Comparison of ENCODE assay signal across 8 cellular contexts in the genomic region with DNA sequence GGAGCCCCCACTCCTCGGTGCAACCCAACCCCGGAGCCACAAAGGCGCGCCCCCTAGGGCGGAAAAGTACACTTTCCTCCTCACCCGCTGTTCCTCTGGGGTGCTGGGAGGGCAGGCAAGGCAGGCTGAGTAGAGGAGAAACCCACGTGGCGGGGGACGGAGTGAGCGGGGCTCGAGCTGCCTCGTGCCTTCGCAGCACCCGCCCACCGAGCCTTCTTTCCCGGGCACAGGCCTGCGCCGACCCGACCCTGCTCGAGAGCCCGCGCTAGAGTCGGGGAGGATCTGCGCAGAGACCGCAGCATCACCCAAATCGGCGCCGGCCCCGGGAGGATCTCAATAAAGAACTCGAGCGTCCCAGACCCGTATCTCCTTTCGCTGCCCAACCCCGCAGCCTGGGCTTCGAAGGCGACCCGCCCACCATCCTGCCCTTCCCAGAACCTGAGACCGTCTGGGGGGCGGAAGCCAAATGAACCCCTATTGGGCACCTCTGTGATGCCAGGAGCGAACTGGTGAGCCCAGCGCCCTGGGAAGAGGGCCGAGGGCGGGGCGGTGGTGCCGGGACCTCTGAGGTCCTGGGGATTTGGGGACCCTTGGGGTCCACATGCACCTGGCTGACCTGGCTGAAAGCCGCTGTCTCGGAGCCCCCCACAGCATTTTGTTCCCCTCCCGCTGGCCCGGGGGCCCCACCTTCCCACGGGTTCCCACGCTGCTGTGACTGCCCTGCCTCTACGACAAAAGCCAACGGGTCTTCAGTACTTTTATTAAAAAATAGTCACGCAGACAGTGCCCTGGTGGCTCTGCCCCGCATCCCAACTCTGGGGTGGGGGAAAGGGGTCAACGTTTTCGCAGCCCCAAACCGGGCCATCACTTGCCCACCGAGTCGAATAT. TPM values are rescaled to one million over a fixed set of nuclear protein-coding genes. Genes with fewer than 3 reads are reported as not detected.
A peak's percentile ranks its signal among the peaks of the same experiment; 100 is the strongest.
DNase-seq lines count a peak whose midpoint lies in the region; ATAC-seq and TF ChIP-seq lines count a peak whose summit lies in the region.

No MANE protein-coding gene starts in this region.

- peak overlapping the region; percentile 34 for H3K4me3 ChIP-seq in A673 (ENCODE audit: low read depth, low read length, poor library complexity, severe bottlenecking)
- H3K4me3 ChIP-seq in HUES48 (ENCODE audit: low read depth, low read length), result peak overlapping the region; percentile 53
- H3K4me3 ChIP-seq in lower lobe of right lung, result peak overlapping the region; percentile 23
- no peak overlapping the region for H3K4me3 ChIP-seq in smooth muscle cell

- peaks cover 23% of the 10 kb centered on the region for H3K36me3 Mint-ChIP-seq in activated naive CD4-positive, alpha-beta T cell treated with anti-CD3 and anti-CD28 coated beads for 36 hours (ENCODE audit: low read depth)

- no peaks in the 10 kb centered on the region for H3K36me3 ChIP-seq in A673 (ENCODE audit: insufficient read depth, low read length, poor library complexity, severe bottlenecking)
- no peaks in the 10 kb centered on the region for H3K36me3 ChIP-seq in HUES48 (ENCODE audit: control insufficient read depth, insufficient read depth, low read length)
- H3K36me3 ChIP-seq in lower lobe of right lung, result peaks cover 18% of the 10 kb centered on the region
- H3K36me3 ChIP-seq in smooth muscle cell (ENCODE audit: low read depth), result no peaks in the 10 kb centered on the region

- POLR2A ChIA-PET in A673 (lab: Charles Lee; ENCODE audit: low non-redundant PET), result no interaction called here

- peaks cover 12% of the 10 kb centered on the region for H3K4me1 Mint-ChIP-seq in activated naive CD4-positive, alpha-beta T cell treated with anti-CD3 and anti-CD28 coated beads for 36 hours (ENCODE audit: low read depth)

- peaks cover 23% of the 10 kb centered on the region for H3K27me3 ChIP-seq in A673 (replicated peaks; ENCODE audit: insufficient read depth, low read depth, low read length, poor library complexity)
- peaks cover 52% of the 10 kb centered on the region for H3K27me3 ChIP-seq in HUES48 (ENCODE audit: control insufficient read depth, insufficient read depth, low read length)
- H3K27me3 ChIP-seq in lower lobe of right lung (ENCODE audit: low read depth), result peaks cover 42% of the 10 kb centered on the region
- H3K27me3 ChIP-seq in smooth muscle cell (ENCODE audit: low read depth), result peaks cover 48% of the 10 kb centered on the region

- BruUV-seq in A673 (replicated peaks; lab: Mats Ljungman, UMichigan), result no TSS peak

- WGBS in smooth muscle cell (ENCODE audit: low lambda C conversion rate), result 23% methylated on average over 59 of the region's 60 CpGs

- TF ChIP-seq CTCF in A673 (conservative IDR thresholded peaks at IDR 0.05; ENCODE audit: low read depth, low read length) (peak; percentile 33; the same call in 1 of the 2 replicates), lower lobe of right lung (IDR thresholded peaks at IDR 0.05) (no peak), smooth muscle cell (IDR thresholded peaks at IDR 0.05; ENCODE audit: borderline replicate concordance, insufficient read depth, poor library complexity, severe bottlenecking) (no peak)

- H3K27ac Mint-ChIP-seq in activated naive CD4-positive, alpha-beta T cell treated with anti-CD3 and anti-CD28 coated beads for 36 hours, result no peak overlapping the region

- no peaks in the 10 kb centered on the region for H3K9me3 Mint-ChIP-seq in activated naive CD4-positive, alpha-beta T cell treated with anti-CD3 and anti-CD28 coated beads for 36 hours

- H4K20me1 ChIP-seq in smooth muscle cell (ENCODE audit: low read depth), result peaks cover 21% of the 10 kb centered on the region

- CTCF ChIA-PET in A673 (lab: Charles Lee), result no interaction called here
- CTCF ChIA-PET in activated naive CD4-positive, alpha-beta T cell treated with anti-CD3 and anti-CD28 coated beads for 36 hours (lab: Charles Lee), result no interaction called here

- H3K4me1 ChIP-seq in A673 (ENCODE audit: insufficient read depth, low read length, poor library complexity, severe bottlenecking), result peaks cover 15% of the 10 kb centered on the region
- H3K4me1 ChIP-seq in HUES48 (ENCODE audit: control insufficient read depth, insufficient read depth, low read length), result peaks cover 6% of the 10 kb centered on the region; the same call in 1 of the 2 replicates
- H3K4me1 ChIP-seq in lower lobe of right lung, result peaks cover 19% of the 10 kb centered on the region
- peaks cover 6% of the 10 kb centered on the region for H3K4me1 ChIP-seq in smooth muscle cell (ENCODE audit: low read depth)

- H3K9ac ChIP-seq in HUES48 (ENCODE audit: low read depth, low read length) (no peak overlapping the region), smooth muscle cell (ENCODE audit: low read depth) (no peak overlapping the region)

- H2AFZ ChIP-seq in smooth muscle cell (ENCODE audit: low read depth), result no peak overlapping the region

- H3K27ac ChIP-seq in A673 (ENCODE audit: low read depth, low read length, poor library complexity, severe bottlenecking), result no peak overlapping the region
- H3K27ac ChIP-seq in HUES48 (ENCODE audit: low read depth, low read length), result no peak overlapping the region
- H3K27ac ChIP-seq in lower lobe of right lung, result no peak overlapping the region
- H3K27ac ChIP-seq in smooth muscle cell (ENCODE audit: low read depth), result no peak overlapping the region

- H3K79me2 ChIP-seq in smooth muscle cell (ENCODE audit: low read depth), result no peaks in the 10 kb centered on the region

- peaks cover 12% of the 10 kb centered on the region for H3K27me3 Mint-ChIP-seq in activated naive CD4-positive, alpha-beta T cell treated with anti-CD3 and anti-CD28 coated beads for 36 hours (ENCODE audit: low read depth)

- DNase-seq in A673 (ENCODE audit: low spot score) (peak; percentile 57), lower lobe of right lung (peak; percentile 49), smooth muscle cell (lab: John Stamatoyannopoulos, UW; ENCODE audit: unreplicated experiment) (no peak), NCI-H2081 (lab: John Stamatoyannopoulos, UW) (no peak), T-helper 9 cell (no peak), NCI-H1105 (lab: John Stamatoyannopoulos, UW) (no peak)
- peak; percentile 34 for DNase-seq in activated naive CD4-positive, alpha-beta T cell treated with anti-CD3 and anti-CD28 coated beads for 36 hours

- H3K9me3 ChIP-seq in A673 (ENCODE audit: low read depth, low read length, poor library complexity, severe bottlenecking) (no peaks in the 10 kb centered on the region), HUES48 (ENCODE audit: control insufficient read depth, insufficient read depth, low read length) (no peaks in the 10 kb centered on the region), lower lobe of right lung (no peaks in the 10 kb centered on the region), smooth muscle cell (replicated peaks; ENCODE audit: low read depth) (no peaks in the 10 kb centered on the region)

- peak overlapping the region; percentile 53 for H3K4me3 Mint-ChIP-seq in activated naive CD4-positive, alpha-beta T cell treated with anti-CD3 and anti-CD28 coated beads for 36 hours

- intact Hi-C loops in A673 (cut with micrococcal nuclease; ENCODE audit: unreplicated experiment) (no loop called here), lower lobe of right lung (cut with DNase I) (no loop called here)
- intact Hi-C loops in activated naive CD4-positive, alpha-beta T cell treated with anti-CD3 and anti-CD28 coated beads for 36 hours (cut with micrococcal nuclease), result loop anchor here (10.0 kb wide), 1 partner anchor 462 kb away; a partner anchor contains a TSS

- ATAC-seq in lower lobe of right lung, result peak; percentile 10 to 13

- no peaks in the 10 kb centered on the region for H3F3A ChIP-seq in smooth muscle cell (ENCODE audit: low read depth)

- H3K4me2 ChIP-seq in smooth muscle cell, result no peak overlapping the region

RNA-seq across cellular contexts. Expression of a gene that starts 1.3 kb away (rescaled TPM):
- total RNA-seq in A673 (2021) (0.64 and 0.68 TPM in 2 replicates), lower lobe of right lung (4.0 TPM), smooth muscle cell (0.36 and 0.54 TPM in 2 replicates)
- under 1 TPM; 0.45 to 0.89 TPM for total RNA-seq in activated naive CD4-positive, alpha-beta T cell treated with anti-CD3 and anti-CD28 coated beads for 36 hours
- 2.7 and 3.6 TPM in 2 replicates for polyA plus RNA-seq in smooth muscle cell

RNA-seq across cellular contexts. Expression of a gene that starts 16.0 kb away (rescaled TPM):
- 63.4 and 66.3 TPM in 2 replicates for total RNA-seq in A673 (2021)
- 10 to 100 TPM; 80.2 to 82.3 TPM for total RNA-seq in activated naive CD4-positive, alpha-beta T cell treated with anti-CD3 and anti-CD28 coated beads for 36 hours
- total RNA-seq in lower lobe of right lung, result 79.2 TPM
- 87.1 and 114 TPM in 2 replicates for total RNA-seq in smooth muscle cell
- 117 and 128 TPM in 2 replicates for polyA plus RNA-seq in smooth muscle cell

RNA-seq across cellular contexts. Expression of a gene that starts 24.7 kb away (rescaled TPM):
- total RNA-seq in A673 (2021) (2.2 and 2.8 TPM in 2 replicates), lower lobe of right lung (not detected), smooth muscle cell (0.22 TPM in 1 of 2 replicates, not detected in the other)
- total RNA-seq in activated naive CD4-positive, alpha-beta T cell treated with anti-CD3 and anti-CD28 coated beads for 36 hours, result not detected
- polyA plus RNA-seq in smooth muscle cell, result 0.80 TPM in 1 of 2 replicates, not detected in the other

RNA-seq across cellular contexts. Expression of a gene that starts 31.7 kb away (rescaled TPM):
- 2.4 and 2.7 TPM in 2 replicates for total RNA-seq in A673 (2021)
- total RNA-seq in activated naive CD4-positive, alpha-beta T cell treated with anti-CD3 and anti-CD28 coated beads for 36 hours, result not detected
- total RNA-seq in lower lobe of right lung, result not detected
- not detected in 2 replicates for total RNA-seq in smooth muscle cell
- not detected in 2 replicates for polyA plus RNA-seq in smooth muscle cell

RNA-seq across cellular contexts. Expression of a gene that starts 44.1 kb away (rescaled TPM):
- total RNA-seq in A673 (2021), result 45.0 and 45.6 TPM in 2 replicates
- under 1 TPM; 0.55 to 0.67 TPM for total RNA-seq in activated naive CD4-positive, alpha-beta T cell treated with anti-CD3 and anti-CD28 coated beads for 36 hours
- total RNA-seq in lower lobe of right lung, result 0.80 TPM
- not detected in 2 replicates for total RNA-seq in smooth muscle cell
- 0.17 TPM in 1 of 2 replicates, not detected in the other for polyA plus RNA-seq in smooth muscle cell

Comparison
In these comparisons a context has a peak if more than half of its experiments do, and no peak if none do; other contexts are left out.
1. DNase-seq: peak in A673 (single experiment), activated naive CD4-positive, alpha-beta T cell treated with anti-CD3 and anti-CD28 coated beads for 36 hours (single experiment) and lower lobe of right lung (single experiment); none in smooth muscle cell (single experiment), NCI-H2081 (0 of 2), T-helper 9 cell (single experiment) and NCI-H1105 (single experiment).